Comparison of ENCODE assay signal across 18 cellular contexts in the genomic region with DNA sequence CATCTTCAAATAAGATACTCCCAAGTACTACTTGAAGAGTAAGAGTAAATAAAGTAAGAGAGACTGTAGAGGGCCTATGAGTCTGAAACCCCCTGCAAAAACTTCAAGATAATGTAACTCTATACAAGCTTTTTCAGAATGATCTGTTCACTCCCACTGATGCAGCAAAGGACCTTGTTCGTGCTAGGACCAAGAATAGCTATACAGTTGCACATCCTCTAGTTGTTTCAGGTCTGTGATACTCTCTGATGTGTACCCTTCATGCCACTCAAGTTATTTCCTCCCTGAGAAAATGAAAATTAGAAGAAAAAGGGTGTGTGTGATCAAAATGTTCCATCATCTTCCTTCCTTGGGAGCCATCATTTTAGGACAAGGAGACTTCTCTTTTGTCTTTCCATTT.
A peak's percentile ranks its signal among the peaks of the same experiment; 100 is the strongest.
DNase-seq lines count a peak whose midpoint lies in the region; ATAC-seq, FAIRE-seq and TF ChIP-seq lines count a peak whose summit lies in the region.
"Had no signal": no experiment of that assay in that cellular context is flagged by ENCODE, and none has a peak within 500 bp of the region (broad histone marks: within the 10 kb centered on the region; RNA-seq: fewer than 3 reads in every experiment).

No MANE protein-coding gene starts in this region.

- ATAC-seq in GM18502 (IDR thresholded peaks at IDR 0.05; ENCODE audit: poor library complexity, unreplicated experiment) (peak; percentile 74), GM19467 (IDR thresholded peaks at IDR 0.05; ENCODE audit: unreplicated experiment) (peak; percentile 77), HG02852 (IDR thresholded peaks at IDR 0.05; ENCODE audit: unreplicated experiment) (peak; percentile 81), HG03457 (IDR thresholded peaks at IDR 0.05; ENCODE audit: unreplicated experiment) (peak; percentile 57)
- ATAC-seq: activated naive CD8-positive, alpha-beta T cell treated with anti-CD3 and anti-CD28 coated beads, Interleukin-2, amount 50 U/mL, for 24 hours; WTC11 had no signal

- FAIRE-seq in H54 (lab: Jason Lieb, UNC): no peak

- TF ChIP-seq POLR2A in H54 (IDR thresholded peaks at IDR 0.05; ENCODE audit: low read depth, low read length): no peak

- no peak for DNase-seq in activated CD4-positive, alpha-beta T cell treated with anti-CD3 and anti-CD28 coated beads for 1 hour
- DNase-seq in NCI-H2107 (lab: John Stamatoyannopoulos, UW) (no peak), superior temporal gyrus (ENCODE audit: extremely low spot score) (no peak), H54 (ENCODE audit: insufficient read length, low spot score) (no peak)
- DNase-seq: ACHN; activated naive CD8-positive, alpha-beta T cell treated with anti-CD3 and anti-CD28 coated beads, Interleukin-2, amount 50 U/mL, for 24 hours; cerebellar nuclear complex; glutamatergic neuron; GOT3; MM.1S; NCI-H2227 treated with DMSO at 0.1 percent for 48 hours; OCI-M1; transverse colon had no signal
